11 cellular contexts compared by ENCODE assay signal in genomic region chr1:117092594-117092993, GRCh38. TPM values are rescaled to one million over a fixed set of nuclear protein-coding genes. Genes with fewer than 3 reads are reported as not detected.
DNase-seq lines count a peak whose midpoint lies in the region; ATAC-seq and TF ChIP-seq lines count a peak whose summit lies in the region.
"Had no signal": no experiment of that assay in that cellular context is flagged by ENCODE, and none has a peak within 500 bp of the region (broad histone marks: within the 10 kb centered on the region; RNA-seq: fewer than 3 reads in every experiment).

No MANE protein-coding gene starts in this region.

- H3K79me2 ChIP-seq in MM.1S (ENCODE audit: low read length), result no peaks in the 10 kb centered on the region

- no peak overlapping the region for H3K4me2 ChIP-seq in MM.1S (ENCODE audit: low read depth, low read length)

- peak; percentile 47 for DNase-seq in ELR (ENCODE audit: low read depth)
- peak in 1 of 2 experiments; percentile 18 for DNase-seq in SJCRH30
- DNase-seq in esophagus squamous epithelium (lab: John Stamatoyannopoulos, UW), result no peak
- DNase-seq in psoas muscle, result no peak
- no peak for DNase-seq in MM.1S
- DNase-seq: cerebellar nuclear complex; stimulated activated CD4-positive, alpha-beta T cell treated with anti-CD3 and anti-CD28 coated beads, Interleukin-12 subunit alpha, Interleukin-12 subunit beta, amount 100 ng/mL, for 4 hours had no signal

- no peak overlapping the region for H3K4me3 ChIP-seq in SJCRH30
- H3K4me3 ChIP-seq in esophagus squamous epithelium, result no peak overlapping the region
- peak overlapping the region; percentile 29 for H3K4me3 ChIP-seq in psoas muscle
- no peak overlapping the region for H3K4me3 ChIP-seq in MM.1S (ENCODE audit: low read length)

- H3K27ac ChIP-seq in SJCRH30 (peak overlapping the region; percentile 76), esophagus squamous epithelium (peak overlapping the region; percentile 66 to 80 (median 76)), psoas muscle (peak overlapping the region; percentile 98), MM.1S (ENCODE audit: low read length) (no peak overlapping the region; the same call in 1 of the 2 replicates)
- H3K27ac ChIP-seq: HL-60 had no signal

- H3K4me1 ChIP-seq in SJCRH30 (peaks cover 19% of the 10 kb centered on the region), esophagus squamous epithelium (peaks cover 5 to 24% (median 10%) of the 10 kb centered on the region in 3 donors), psoas muscle (peaks cover 41% of the 10 kb centered on the region), MM.1S (ENCODE audit: low read length) (peaks cover 24% of the 10 kb centered on the region)

- ATAC-seq in psoas muscle, result peak; percentile 29 to 54 (median 34)
- ATAC-seq in GM21717 (IDR thresholded peaks at IDR 0.05; ENCODE audit: unreplicated experiment), result no peak
- no peak for ATAC-seq in stimulated activated memory B cell treated with anti-CD40 and anti-IgM and Interleukin-4, amounts not matched to agents 10 μg/mL and 1 μg/mL and 100 μg/mL, for 72 hours
- no peak for ATAC-seq in HG03520 (IDR thresholded peaks at IDR 0.05; ENCODE audit: unreplicated experiment)

- no peak overlapping the region for H3K9ac ChIP-seq in MM.1S (ENCODE audit: low read length)

- intact Hi-C loops in esophagus squamous epithelium (cut with DNase I), result no loop called here
- intact Hi-C loops in psoas muscle (cut with DNase I), result no loop called here

- no peak overlapping the region for H2AFZ ChIP-seq in MM.1S (ENCODE audit: low read length)

- no peak for TF ChIP-seq POLR2A in esophagus squamous epithelium (IDR thresholded peaks at IDR 0.05)

- H3K36me3 Mint-ChIP-seq in stimulated activated memory B cell treated with anti-CD40 and anti-IgM and Interleukin-4, amounts not matched to agents 10 μg/mL and 1 μg/mL and 100 μg/mL, for 72 hours, result peaks cover 64% of the 10 kb centered on the region

- no peaks in the 10 kb centered on the region for H4K20me1 ChIP-seq in MM.1S (ENCODE audit: insufficient read depth, low read length)

- no peak overlapping the region for H3K27ac Mint-ChIP-seq in stimulated activated memory B cell treated with anti-CD40 and anti-IgM and Interleukin-4, amounts not matched to agents 10 μg/mL and 1 μg/mL and 100 μg/mL, for 72 hours

- no peaks in the 10 kb centered on the region for H3K9me3 ChIP-seq in SJCRH30 (replicated peaks)
- no peaks in the 10 kb centered on the region for H3K9me3 ChIP-seq in esophagus squamous epithelium
- H3K9me3 ChIP-seq in psoas muscle, result no peaks in the 10 kb centered on the region
- H3K9me3 ChIP-seq in MM.1S (replicated peaks; ENCODE audit: insufficient read depth, low read length), result no peaks in the 10 kb centered on the region

- WGBS in esophagus squamous epithelium, 2 donors, result 57 to 72% methylated on average over 5 of the region's 5 CpGs
- WGBS in psoas muscle, 3 donors, result 48 to 76% (median 50%) methylated on average over 5 of the region's 5 CpGs

- no peaks in the 10 kb centered on the region for H3K4me1 Mint-ChIP-seq in stimulated activated memory B cell treated with anti-CD40 and anti-IgM and Interleukin-4, amounts not matched to agents 10 μg/mL and 1 μg/mL and 100 μg/mL, for 72 hours

- no peaks in the 10 kb centered on the region for H3K27me3 Mint-ChIP-seq in stimulated activated memory B cell treated with anti-CD40 and anti-IgM and Interleukin-4, amounts not matched to agents 10 μg/mL and 1 μg/mL and 100 μg/mL, for 72 hours

- no peaks in the 10 kb centered on the region for H3K9me2 ChIP-seq in MM.1S (replicated peaks; ENCODE audit: insufficient read depth, low read length)

- no peaks in the 10 kb centered on the region for H3K9me3 Mint-ChIP-seq in stimulated activated memory B cell treated with anti-CD40 and anti-IgM and Interleukin-4, amounts not matched to agents 10 μg/mL and 1 μg/mL and 100 μg/mL, for 72 hours

- H3F3A ChIP-seq in MM.1S (ENCODE audit: insufficient read depth, low read length), result peaks cover 7% of the 10 kb centered on the region; the same call in 1 of the 2 replicates

- TF ChIP-seq CTCF in esophagus squamous epithelium (IDR thresholded peaks at IDR 0.05) (no peak), psoas muscle (IDR thresholded peaks at IDR 0.05) (no peak), MM.1S (IDR thresholded peaks at IDR 0.05; ENCODE audit: low read length) (no peak)

- H3K27me3 ChIP-seq in SJCRH30 (no peaks in the 10 kb centered on the region), esophagus squamous epithelium (no peaks in the 10 kb centered on the region), psoas muscle (ENCODE audit: insufficient read depth in 3 of 3, low read length in 2 of 3) (no peaks in the 10 kb centered on the region), MM.1S (replicated peaks; ENCODE audit: insufficient read depth, low read length) (no peaks in the 10 kb centered on the region)

- H3K36me3 ChIP-seq in SJCRH30, result peaks cover 60% of the 10 kb centered on the region
- H3K36me3 ChIP-seq in esophagus squamous epithelium, result peaks cover 0 to 76% (median 4%) of the 10 kb centered on the region in 3 donors
- peaks cover 0 to 9% of the 10 kb centered on the region in 2 donors for H3K36me3 ChIP-seq in psoas muscle (ENCODE audit: insufficient read depth in 1 of 2, low read depth in 1 of 2)
- no peaks in the 10 kb centered on the region for H3K36me3 ChIP-seq in MM.1S (replicated peaks; ENCODE audit: insufficient read depth, low read length)

- no peak overlapping the region for H3K4me3 Mint-ChIP-seq in stimulated activated memory B cell treated with anti-CD40 and anti-IgM and Interleukin-4, amounts not matched to agents 10 μg/mL and 1 μg/mL and 100 μg/mL, for 72 hours

RNA-seq across cellular contexts. Expression of gene TRIM45, which starts 29.0 kb away (rescaled TPM):
- total RNA-seq in SJCRH30 (2014; rRNA removed; shearing (Covaris generic)), result 15.9 and 16.1 TPM in 2 replicates
- 1 to 10 TPM in 1 of 4 donors, under 1 TPM in 3; 0.38 to 1.1 (median 0.60) TPM for total RNA-seq in esophagus squamous epithelium
- 10 to 100 TPM in 3 of 4 donors, 1 to 10 TPM in 1; 7.3 to 25.4 (median 13.2) TPM for total RNA-seq in psoas muscle
- polyA plus RNA-seq in psoas muscle, result 10 to 100 TPM in 1 of 3 donors, 1 to 10 TPM in 2; 3.3 to 17.1 (median 8.4) TPM

RNA-seq across cellular contexts. Expression of gene TTF2, which starts 32.5 kb away (rescaled TPM):
- 58.4 and 61.3 TPM in 2 replicates for total RNA-seq in SJCRH30 (2014; rRNA removed; shearing (Covaris generic))
- total RNA-seq in esophagus squamous epithelium (10 to 100 TPM in 3 of 4 donors, 1 to 10 TPM in 1; 7.2 to 24.2 (median 19.2) TPM), psoas muscle (10 to 100 TPM; 14.3 to 27.7 (median 17.1) TPM)
- 1 to 10 TPM; 3.5 to 7.3 (median 7.2) TPM for polyA plus RNA-seq in psoas muscle

Comparison
In these comparisons a context has a peak if more than half of its experiments do, and no peak if none do; other contexts are left out.
1. ATAC-seq: peak in psoas muscle (4 of 4); none in GM21717 (single experiment), stimulated activated memory B cell treated with anti-CD40 and anti-IgM and Interleukin-4, amounts not matched to agents 10 μg/mL and 1 μg/mL and 100 μg/mL, for 72 hours (single experiment) and HG03520 (single experiment).